In genomic region chr13:112916296-112916695, GRCh38 we compare ENCODE assay signal across 24 cellular contexts.
"Had no signal": no experiment of that assay in that cellular context is flagged by ENCODE, and none has a peak within 500 bp of the region (broad histone marks: within the 10 kb centered on the region; RNA-seq: fewer than 3 reads in every experiment).

No MANE protein-coding gene starts in this region.

- H3K27ac Mint-ChIP-seq: memory B cell; mesothelial cell of epicardium; natural killer cell treated with Interleukin-12 subunit alpha and Interleukin-12 subunit beta and Interleukin-15 and Interleukin-18, amount 100 ng/mL, for 72 hours had no signal

- ATAC-seq: left lobe of liver; mucosa of descending colon; stimulated activated naive CD8-positive, alpha-beta T cell treated with anti-CD3 and anti-CD28 coated beads, Interleukin-15, amount 100 ng/mL, for 72 hours had no signal

- DNase-seq: dermis blood vessel endothelial cell; effector memory CD4-positive, alpha-beta T cell; esophagus squamous epithelium; mucosa of descending colon; naive B cell; spleen; stimulated activated CD4-positive, alpha-beta T cell treated with anti-CD3 and anti-CD28 coated beads, Interleukin-4, amount 100 ng/mL, for 4 hours; stimulated activated naive CD4-positive, alpha-beta T cell; stimulated activated naive CD8-positive, alpha-beta T cell treated with anti-CD3 and anti-CD28 coated beads, Interleukin-15, amount 100 ng/mL, for 72 hours; transverse colon had no signal

- H3K4me1 Mint-ChIP-seq: mesothelial cell of epicardium; neural crest cell; stimulated activated naive CD8-positive, alpha-beta T cell treated with anti-CD3 and anti-CD28 coated beads, Interleukin-15, amount 100 ng/mL, for 72 hours had no signal

- H3K27ac ChIP-seq: coronary artery, esophagus squamous epithelium, prostate gland, right atrium auricular region, skin epidermis, spleen, suprapubic skin, transverse colon had no signal

- H3K36me3 ChIP-seq: esophagus squamous epithelium, prostate gland, right atrium auricular region, spleen, suprapubic skin, transverse colon had no signal

- H3K4me3 Mint-ChIP-seq: memory B cell; mesothelial cell of epicardium; naive B cell; natural killer cell treated with Interleukin-12 subunit alpha and Interleukin-12 subunit beta and Interleukin-15 and Interleukin-18, amount 100 ng/mL, for 72 hours; neural crest cell; stimulated activated naive CD8-positive, alpha-beta T cell treated with anti-CD3 and anti-CD28 coated beads, Interleukin-15, amount 100 ng/mL, for 72 hours had no signal

- H3K27me3 ChIP-seq: right atrium auricular region, transverse colon had no signal

- H3K9me3 ChIP-seq: esophagus squamous epithelium, mucosa of descending colon, prostate gland, right atrium auricular region, spleen, suprapubic skin, transverse colon had no signal

- H3K4me3 ChIP-seq: coronary artery, esophagus squamous epithelium, lung, mucosa of descending colon, prostate gland, right atrium auricular region, skin epidermis, spleen, suprapubic skin, transverse colon had no signal

- H3K4me1 ChIP-seq: esophagus squamous epithelium, prostate gland, right atrium auricular region, spleen, suprapubic skin, transverse colon had no signal

- H3K36me3 Mint-ChIP-seq: mesothelial cell of epicardium; natural killer cell treated with Interleukin-12 subunit alpha and Interleukin-12 subunit beta and Interleukin-15 and Interleukin-18, amount 100 ng/mL, for 72 hours had no signal

- H3K9me3 Mint-ChIP-seq: memory B cell; mesothelial cell of epicardium; naive B cell; natural killer cell treated with Interleukin-12 subunit alpha and Interleukin-12 subunit beta and Interleukin-15 and Interleukin-18, amount 100 ng/mL, for 72 hours; neural crest cell; stimulated activated naive CD8-positive, alpha-beta T cell treated with anti-CD3 and anti-CD28 coated beads, Interleukin-15, amount 100 ng/mL, for 72 hours had no signal

- FAIRE-seq: endothelial cell of umbilical vein, frontal cortex, keratinocyte had no signal
